Comparison of ENCODE assay signal across 18 cellular contexts in the genomic region with DNA sequence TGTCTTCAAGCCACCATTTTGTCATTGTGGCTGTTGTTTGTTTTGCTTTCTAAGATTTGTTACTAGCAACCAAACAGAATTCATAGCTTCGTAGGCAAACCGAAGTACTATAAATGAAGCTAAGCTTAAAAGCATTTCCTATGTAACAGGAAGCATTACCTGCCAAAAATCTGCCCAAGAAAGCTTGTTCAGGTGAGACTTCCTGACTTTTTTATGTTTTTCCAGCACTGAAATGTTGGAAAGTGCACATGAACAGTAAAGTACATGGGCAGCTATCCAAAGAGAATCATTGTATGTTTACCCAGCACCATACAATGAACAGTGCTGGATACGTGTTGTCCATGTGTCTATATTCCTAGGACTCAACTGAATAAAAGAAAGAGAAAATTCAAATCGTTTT.
"Had no signal": no experiment of that assay in that cellular context is flagged by ENCODE, and none has a peak within 500 bp of the region (broad histone marks: within the 10 kb centered on the region; RNA-seq: fewer than 3 reads in every experiment).

No MANE protein-coding gene starts in this region.

- H3K27ac ChIP-seq: esophagus muscularis mucosa, hepatocyte, right atrium auricular region, skin epidermis, thyroid gland, uterus, WERI-Rb-1 had no signal

- H3K27me3 ChIP-seq: esophagus muscularis mucosa, hepatocyte, right atrium auricular region, uterus had no signal

- H3K4me3 ChIP-seq: esophagus muscularis mucosa, hepatocyte, right atrium auricular region, skin epidermis, thyroid gland, uterus had no signal

- H3K4me2 ChIP-seq: hepatocyte had no signal

- H3K79me2 ChIP-seq: hepatocyte had no signal

- H3K9me3 ChIP-seq: esophagus muscularis mucosa, right atrium auricular region, thyroid gland, uterus had no signal

- DNase-seq: activated CD4-positive, alpha-beta memory T cell treated with anti-CD3 and anti-CD28 coated beads for 36 hours; activated effector memory CD4-positive, alpha-beta T cell treated with anti-CD3 and anti-CD28 coated beads, Interleukin-2, amount 50 U/mL, for 16 hours; activated T-cell treated with anti-CD3 and anti-CD28 coated beads, Interleukin-2, amount 50 U/mL, for 4 hours; caudate nucleus; islet precursor cell; naive thymus-derived CD8-positive, alpha-beta T cell; stimulated activated CD4-positive, alpha-beta T cell treated with anti-CD3 and anti-CD28 coated beads, Interleukin-15, amount 100 ng/mL, for 24 hours; stimulated activated CD4-positive, alpha-beta T cell treated with anti-CD3 and anti-CD28 coated beads, Interleukin-4, amount 100 ng/mL, for 1 hour; stimulated activated naive B cell treated with anti-CD40 and anti-IgM and Interleukin-4, amounts not matched to agents 10 μg/mL and 1 μg/mL and 100 μg/mL, for 72 hours; thyroid gland; uterus; WERI-Rb-1 had no signal

- H3K4me1 ChIP-seq: right atrium auricular region, uterus had no signal

- ATAC-seq: activated naive CD4-positive, alpha-beta T cell treated with anti-CD3 and anti-CD28 coated beads, Interleukin-2, amount 50 U/mL, for 72 hours; activated T-cell treated with anti-CD3 and anti-CD28 coated beads, Interleukin-2, amount 50 U/mL, for 4 hours; left lobe of liver; naive thymus-derived CD8-positive, alpha-beta T cell; stimulated activated naive B cell treated with anti-CD40 and anti-IgM and Interleukin-4, amounts not matched to agents 10 μg/mL and 1 μg/mL and 100 μg/mL, for 72 hours had no signal

- H3K36me3 ChIP-seq: esophagus muscularis mucosa, right atrium auricular region, thyroid gland, uterus, WERI-Rb-1 had no signal

- H2AFZ ChIP-seq: hepatocyte had no signal
